Comparison of ENCODE assay signal across 1 cellular context in the genomic region with DNA sequence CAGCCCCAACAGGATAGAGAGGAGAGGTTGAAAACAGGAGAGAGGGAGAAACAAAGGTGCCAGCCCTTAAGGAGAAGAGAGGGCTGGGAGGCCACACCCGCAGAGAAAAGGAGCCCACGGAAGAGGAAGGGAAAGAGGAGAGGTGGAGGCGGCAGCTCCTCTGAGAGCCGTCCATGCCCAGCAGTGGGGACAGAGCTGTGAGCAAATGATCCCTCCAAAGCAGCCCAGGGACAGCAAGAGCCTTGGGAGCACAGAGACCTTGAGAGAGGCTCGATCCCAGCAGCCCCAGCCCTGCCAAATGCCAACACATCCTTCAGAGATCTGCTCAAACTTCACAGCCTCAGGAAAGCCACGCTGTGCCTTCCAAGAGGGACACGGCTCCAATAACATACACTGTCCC.
TF ChIP-seq lines count a peak whose summit lies in the region.

No MANE protein-coding gene starts in this region.

TF ChIP-seq in HEK293, 187 proteins besides CTCF, POLR2A, EP300 and RAD21 (continued from another document):
- TF ChIP-seq TSHZ1 (tag by site-specific recombination; IDR thresholded peaks at IDR 0.05; ENCODE audit: borderline replicate concordance) (no peak), TCF7L2 (IDR thresholded peaks at IDR 0.05; ENCODE audit: borderline replicate concordance, low read depth, low read length) (no peak), EGR2 (tag by site-specific recombination; IDR thresholded peaks at IDR 0.05; ENCODE audit: low read depth) (0 out of 2 replicates have a peak, but pooled peaks have one; percentile 3), ZNF510 (tag by site-specific recombination; IDR thresholded peaks at IDR 0.05; ENCODE audit: insufficient replicate concordance) (no peak), ZNF280D (tag by site-specific recombination; IDR thresholded peaks at IDR 0.05) (no peak)
TF ChIP-seq in HEK293: peak in this region for 1.
